Comparison of ENCODE assay signal across 8 cellular contexts in genomic region chr15:92899910-92900711, GRCh38. TPM values are rescaled to one million over a fixed set of nuclear protein-coding genes. Genes with fewer than 3 reads are reported as not detected.
DNase-seq lines count a peak whose midpoint lies in the region; ATAC-seq and TF ChIP-seq lines count a peak whose summit lies in the region.

CHD2 (plus strand) TSS chr15:92900324; CDS start chr15:92901238, 914 bp downstream.

- peak; percentile 67 for ATAC-seq in GM19468 (IDR thresholded peaks at IDR 0.05; ENCODE audit: extremely low read depth, unreplicated experiment)

- peak within 1 kb of the TSS; percentile 99 for H3K27ac ChIP-seq in HL-60 (replicated peaks)
- H3K27ac ChIP-seq in effector memory CD4-positive, alpha-beta T cell (ENCODE audit: insufficient read depth, low read length, poor library complexity, severe bottlenecking) = peak within 1 kb of the TSS; percentile 97

- POLR2A ChIA-PET in activated CD4-positive, alpha-beta memory T cell treated with anti-CD3 and anti-CD28 coated beads for 36 hours (lab: Charles Lee) = interaction anchor here (0.9 to 11.6 kb wide), 15 partner anchors 9 to 103 kb away, joined by 3 to 733 read pairs (median 6); no protein-coding TSS in a partner anchor

- H3K36me3 Mint-ChIP-seq in activated CD4-positive, alpha-beta memory T cell treated with anti-CD3 and anti-CD28 coated beads for 36 hours = peaks cover 79% of the 10 kb centered on the region

- H3K9me3 Mint-ChIP-seq in activated CD4-positive, alpha-beta memory T cell treated with anti-CD3 and anti-CD28 coated beads for 36 hours = peaks cover 7% of the 10 kb centered on the region

- H3K27ac Mint-ChIP-seq in activated CD4-positive, alpha-beta memory T cell treated with anti-CD3 and anti-CD28 coated beads for 36 hours = peak within 1 kb of the TSS; percentile 100

- peak; percentile 89 for DNase-seq in COLO829 (ENCODE audit: low spot score)
- peak in 1 of 2 experiments; percentile 75 for DNase-seq in HL-60 (ENCODE audit: low read depth in 1 of 2, low spot score in 1 of 2)
- peak; percentile 91 for DNase-seq in NCI-H82 treated with DMSO at 0.1 percent for 48 hours (lab: John Stamatoyannopoulos, UW; ENCODE audit: unreplicated experiment)
- DNase-seq in activated CD4-positive, alpha-beta memory T cell treated with anti-CD3 and anti-CD28 coated beads for 36 hours = peak; percentile 84
- peak; percentile 60 to 69 (median 64) for DNase-seq in effector memory CD4-positive, alpha-beta T cell
- DNase-seq in medulla oblongata (ENCODE audit: extremely low spot score) = peak; percentile 87
- peak; percentile 28 to 50 for DNase-seq in stimulated activated CD8-positive, alpha-beta memory T cell treated with anti-CD3 and anti-CD28 coated beads, Interleukin-15, amount 100 ng/mL, for 4 hours (ENCODE audit: low read depth in 2 of 2)

- H3K36me3 ChIP-seq in effector memory CD4-positive, alpha-beta T cell (ENCODE audit: control insufficient read depth, insufficient read depth, low read length) = peaks cover 15% of the 10 kb centered on the region

- no peaks in the 10 kb centered on the region for H3K9me3 ChIP-seq in effector memory CD4-positive, alpha-beta T cell (ENCODE audit: control insufficient read depth, low read length)

- no peaks in the 10 kb centered on the region for H3K27me3 ChIP-seq in HL-60 (ENCODE audit: insufficient read depth, poor library complexity, severe bottlenecking)
- H3K27me3 ChIP-seq in effector memory CD4-positive, alpha-beta T cell (replicated peaks; ENCODE audit: control insufficient read depth, insufficient read depth, low read length, poor library complexity, severe bottlenecking) = no peaks in the 10 kb centered on the region

- no peak for TF ChIP-seq CTCF in HL-60 (IDR thresholded peaks at IDR 0.05; ENCODE audit: insufficient read depth, low read length)

- CTCF ChIA-PET in activated CD4-positive, alpha-beta memory T cell treated with anti-CD3 and anti-CD28 coated beads for 36 hours (lab: Charles Lee) = interaction anchor here (0.7 to 5.6 kb wide), 10 partner anchors 8 to 96 kb away, joined by 3 to 69 read pairs (median 7); no protein-coding TSS in a partner anchor

- peak within 1 kb of the TSS; percentile 97 for H3K4me3 Mint-ChIP-seq in activated CD4-positive, alpha-beta memory T cell treated with anti-CD3 and anti-CD28 coated beads for 36 hours

- peak within 1 kb of the TSS; percentile 44 for H3K4me3 ChIP-seq in HL-60 (replicated peaks; ENCODE audit: insufficient read depth, low read length)
- peak within 1 kb of the TSS; percentile 78 for H3K4me3 ChIP-seq in effector memory CD4-positive, alpha-beta T cell (ENCODE audit: insufficient read depth, low read depth, low read length, poor library complexity, severe bottlenecking)

- H3K4me1 Mint-ChIP-seq in activated CD4-positive, alpha-beta memory T cell treated with anti-CD3 and anti-CD28 coated beads for 36 hours (ENCODE audit: low read depth) = peaks cover 50% of the 10 kb centered on the region

- peaks cover 4% of the 10 kb centered on the region for H3K4me1 ChIP-seq in effector memory CD4-positive, alpha-beta T cell (ENCODE audit: control insufficient read depth, insufficient read depth, low read length, poor library complexity, severe bottlenecking)

- H3K27me3 Mint-ChIP-seq in activated CD4-positive, alpha-beta memory T cell treated with anti-CD3 and anti-CD28 coated beads for 36 hours = peaks cover 3% of the 10 kb centered on the region

- intact Hi-C loops in activated CD4-positive, alpha-beta memory T cell treated with anti-CD3 and anti-CD28 coated beads for 36 hours (cut with micrococcal nuclease) = loop anchor here (1.0 to 5.0 kb wide), 5 partner anchors 11 to 273 kb away; no protein-coding TSS in a partner anchor

RNA-seq across cellular contexts. Expression of gene CHD2, which starts in this region (rescaled TPM):
- total RNA-seq in activated CD4-positive, alpha-beta memory T cell treated with anti-CD3 and anti-CD28 coated beads for 36 hours = 100 to 1,000 TPM; 113 to 121 TPM
